In the genomic region with DNA sequence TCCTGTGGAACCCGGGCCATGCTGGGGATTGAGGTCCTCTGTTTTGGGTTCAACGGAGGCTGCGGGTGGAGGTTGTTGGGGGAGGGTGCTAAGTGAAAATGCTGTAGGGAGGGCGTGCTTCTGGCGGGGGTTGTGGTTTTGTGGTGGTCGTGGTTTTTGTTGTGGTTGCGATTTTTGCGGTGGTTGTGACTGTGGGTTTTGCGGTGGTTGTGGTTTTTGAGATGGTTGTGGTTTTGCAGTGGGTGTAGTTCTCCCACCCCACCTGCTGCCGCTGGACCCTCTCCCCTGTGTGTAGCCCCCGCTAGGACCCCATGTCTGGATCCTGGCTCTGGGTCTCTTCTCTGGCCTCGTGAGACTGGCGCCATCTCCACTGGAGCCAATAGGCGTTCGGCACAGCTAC, we compare ENCODE assay signal across 28 cellular contexts. TPM values are rescaled to one million over a fixed set of nuclear protein-coding genes. Genes with fewer than 3 reads are reported as not detected.
DNase-seq lines count a peak whose midpoint lies in the region; ATAC-seq and TF ChIP-seq lines count a peak whose summit lies in the region.
"Had no signal": no experiment of that assay in that cellular context is flagged by ENCODE, and none has a peak within 500 bp of the region (broad histone marks: within the 10 kb centered on the region; RNA-seq: fewer than 3 reads in every experiment).

No MANE protein-coding gene starts in this region.

- H3K4me3 Mint-ChIP-seq in activated CD8-positive, alpha-beta memory T cell treated with anti-CD3 and anti-CD28 coated beads, Interleukin-2, amount 10 ng/mL, durations not matched to agents 7 days and 5 days = peak overlapping the region; percentile 56
- H3K4me3 Mint-ChIP-seq in T-cell = no peak overlapping the region
- no peak overlapping the region for H3K4me3 Mint-ChIP-seq in activated T-helper 2 cell treated with anti-CD3 and anti-CD28 coated beads, Interferon-gamma antibody, Interleukin-2, Interleukin-4, amounts not matched to agents 10 μg/mL and 5 μg/mL and 100 μg/mL, durations not matched to agents 14 hours and 24 hours and 36 hours (ENCODE audit: low read depth)
- H3K4me3 Mint-ChIP-seq in natural killer cell treated with Interleukin-12 subunit alpha and Interleukin-12 subunit beta and Interleukin-15 and Interleukin-18, amount 100 ng/mL, for 72 hours = peak overlapping the region; percentile 41
- H3K4me3 Mint-ChIP-seq in CD14-positive monocyte = no peak overlapping the region
- H3K4me3 Mint-ChIP-seq: activated B cell treated with CpG ODN at 0.5 μM for 24 hours; dendritic cell treated with granulocyte-macrophage colony-stimulating factor and Interleukin-4, amounts not matched to agents 40 ng/mL and 50 ng/mL, for 4 days; GM23338; HFFc6; nephron had no signal

- POLR2A ChIA-PET in T-cell (lab: Charles Lee) = no interaction called here

- intact Hi-C loops in activated T-helper 2 cell treated with anti-CD3 and anti-CD28 coated beads, Interferon-gamma antibody, Interleukin-2, Interleukin-4, amounts not matched to agents 10 μg/mL and 5 μg/mL and 100 μg/mL, durations not matched to agents 14 hours and 24 hours and 36 hours (cut with micrococcal nuclease) = no loop called here
- intact Hi-C loops in CD14-positive monocyte (cut with micrococcal nuclease) = no loop called here

- no peaks in the 10 kb centered on the region for H3K9me3 Mint-ChIP-seq in activated CD8-positive, alpha-beta memory T cell treated with anti-CD3 and anti-CD28 coated beads, Interleukin-2, amount 10 ng/mL, durations not matched to agents 7 days and 5 days (ENCODE audit: low read depth)
- H3K9me3 Mint-ChIP-seq in T-cell (no peaks in the 10 kb centered on the region), CD14-positive monocyte (peaks cover 0 to 3% (median 2%) of the 10 kb centered on the region in 7 donors)
- H3K9me3 Mint-ChIP-seq in activated T-helper 2 cell treated with anti-CD3 and anti-CD28 coated beads, Interferon-gamma antibody, Interleukin-2, Interleukin-4, amounts not matched to agents 10 μg/mL and 5 μg/mL and 100 μg/mL, durations not matched to agents 14 hours and 24 hours and 36 hours = no peaks in the 10 kb centered on the region
- H3K9me3 Mint-ChIP-seq in natural killer cell treated with Interleukin-12 subunit alpha and Interleukin-12 subunit beta and Interleukin-15 and Interleukin-18, amount 100 ng/mL, for 72 hours = no peaks in the 10 kb centered on the region
- H3K9me3 Mint-ChIP-seq: activated B cell treated with CpG ODN at 0.5 μM for 24 hours; CD4-positive, alpha-beta memory T cell; dendritic cell treated with granulocyte-macrophage colony-stimulating factor and Interleukin-4, amounts not matched to agents 40 ng/mL and 50 ng/mL, for 4 days; GM23338; HFFc6; nephron had no signal

- H3K4me1 Mint-ChIP-seq in activated CD8-positive, alpha-beta memory T cell treated with anti-CD3 and anti-CD28 coated beads, Interleukin-2, amount 10 ng/mL, durations not matched to agents 7 days and 5 days = peaks cover 5% of the 10 kb centered on the region
- H3K4me1 Mint-ChIP-seq in T-cell = peaks cover 1 to 8% (median 2%) of the 10 kb centered on the region in 3 donors
- H3K4me1 Mint-ChIP-seq in activated T-helper 2 cell treated with anti-CD3 and anti-CD28 coated beads, Interferon-gamma antibody, Interleukin-2, Interleukin-4, amounts not matched to agents 10 μg/mL and 5 μg/mL and 100 μg/mL, durations not matched to agents 14 hours and 24 hours and 36 hours (ENCODE audit: low read depth) = no peaks in the 10 kb centered on the region
- H3K4me1 Mint-ChIP-seq in natural killer cell treated with Interleukin-12 subunit alpha and Interleukin-12 subunit beta and Interleukin-15 and Interleukin-18, amount 100 ng/mL, for 72 hours (ENCODE audit: low read depth in 2 of 2) = peaks cover 5 to 6% of the 10 kb centered on the region in 2 donors
- no peaks in the 10 kb centered on the region for H3K4me1 Mint-ChIP-seq in CD14-positive monocyte
- H3K4me1 Mint-ChIP-seq: activated B cell treated with CpG ODN at 0.5 μM for 24 hours, nephron had no signal

- CTCF ChIA-PET in activated CD8-positive, alpha-beta memory T cell treated with anti-CD3 and anti-CD28 coated beads, Interleukin-2, amount 10 ng/mL, durations not matched to agents 7 days and 5 days (lab: Charles Lee) = no interaction called here
- CTCF ChIA-PET in T-cell (lab: Charles Lee) = no interaction called here

- TF ChIP-seq CTCF in CD14-positive monocyte (IDR thresholded peaks at IDR 0.05) = no peak

- H3K27ac Mint-ChIP-seq in activated CD8-positive, alpha-beta memory T cell treated with anti-CD3 and anti-CD28 coated beads, Interleukin-2, amount 10 ng/mL, durations not matched to agents 7 days and 5 days = peak overlapping the region; percentile 88
- H3K27ac Mint-ChIP-seq in T-cell (peak overlapping the region; percentile 15 to 58), CD14-positive monocyte (no peak overlapping the region)
- H3K27ac Mint-ChIP-seq in activated T-helper 2 cell treated with anti-CD3 and anti-CD28 coated beads, Interferon-gamma antibody, Interleukin-2, Interleukin-4, amounts not matched to agents 10 μg/mL and 5 μg/mL and 100 μg/mL, durations not matched to agents 14 hours and 24 hours and 36 hours = peak overlapping the region; percentile 43
- H3K27ac Mint-ChIP-seq in natural killer cell treated with Interleukin-12 subunit alpha and Interleukin-12 subunit beta and Interleukin-15 and Interleukin-18, amount 100 ng/mL, for 72 hours = peak overlapping the region in 1 of 2 donors; percentile 81
- H3K27ac Mint-ChIP-seq: activated B cell treated with CpG ODN at 0.5 μM for 24 hours; dendritic cell treated with granulocyte-macrophage colony-stimulating factor and Interleukin-4, amounts not matched to agents 40 ng/mL and 50 ng/mL, for 4 days; GM23338; HFFc6; nephron had no signal

- no peak for DNase-seq in activated CD8-positive, alpha-beta memory T cell treated with anti-CD3 and anti-CD28 coated beads, Interleukin-2, amount 10 ng/mL, durations not matched to agents 7 days and 5 days
- DNase-seq in activated CD8-positive, alpha-beta memory T cell treated with anti-CD3 and anti-CD28 coated beads, Interleukin-2, amount 50 U/mL, for 4 hours = no peak
- DNase-seq in T-cell = no peak
- no peak for DNase-seq in activated T-helper 2 cell treated with anti-CD3 and anti-CD28 coated beads, Interferon-gamma antibody, Interleukin-2, Interleukin-4, amounts not matched to agents 10 μg/mL and 5 μg/mL and 100 μg/mL, durations not matched to agents 14 hours and 24 hours and 36 hours (ENCODE audit: low spot score)
- no peak for DNase-seq in natural killer cell treated with Interleukin-12 subunit alpha and Interleukin-12 subunit beta and Interleukin-15 and Interleukin-18, amount 100 ng/mL, for 72 hours (ENCODE audit: low spot score)
- DNase-seq in UCSD-AML1 (lab: John Stamatoyannopoulos, UW; ENCODE audit: unreplicated experiment) = no peak
- no peak for DNase-seq in central memory CD4-positive, alpha-beta T cell
- no peak for DNase-seq in CD14-positive monocyte (ENCODE audit: low spot score)
- DNase-seq: activated B cell treated with CpG ODN at 0.5 μM for 24 hours; activated CD8-positive, alpha-beta memory T cell treated with anti-CD3 and anti-CD28 coated beads for 24 hours; erythroblast; HFFc6; IMR-90; mammary epithelial cell; mucosa of descending colon; NCI-H1048; NCI-H1694 treated with DMSO at 0.1 percent for 48 hours; NCI-H446 treated with DMSO at 0.1 percent for 48 hours; ovary; retina; SIG-M5; tibial artery had no signal

- H3K27me3 Mint-ChIP-seq in activated CD8-positive, alpha-beta memory T cell treated with anti-CD3 and anti-CD28 coated beads, Interleukin-2, amount 10 ng/mL, durations not matched to agents 7 days and 5 days = peaks cover 31% of the 10 kb centered on the region
- H3K27me3 Mint-ChIP-seq in T-cell (peaks cover 19 to 64% of the 10 kb centered on the region in 2 donors), CD14-positive monocyte (ENCODE audit: low read depth in 3 of 3) (peaks cover 32 to 75% (median 41%) of the 10 kb centered on the region in 3 donors)
- peaks cover 11% of the 10 kb centered on the region for H3K27me3 Mint-ChIP-seq in activated T-helper 2 cell treated with anti-CD3 and anti-CD28 coated beads, Interferon-gamma antibody, Interleukin-2, Interleukin-4, amounts not matched to agents 10 μg/mL and 5 μg/mL and 100 μg/mL, durations not matched to agents 14 hours and 24 hours and 36 hours (ENCODE audit: low read depth)
- peaks cover 0 to 20% of the 10 kb centered on the region in 2 donors for H3K27me3 Mint-ChIP-seq in natural killer cell treated with Interleukin-12 subunit alpha and Interleukin-12 subunit beta and Interleukin-15 and Interleukin-18, amount 100 ng/mL, for 72 hours

- H3K36me3 Mint-ChIP-seq in activated CD8-positive, alpha-beta memory T cell treated with anti-CD3 and anti-CD28 coated beads, Interleukin-2, amount 10 ng/mL, durations not matched to agents 7 days and 5 days = peaks cover 4% of the 10 kb centered on the region
- H3K36me3 Mint-ChIP-seq in T-cell = no peaks in the 10 kb centered on the region
- no peaks in the 10 kb centered on the region for H3K36me3 Mint-ChIP-seq in activated T-helper 2 cell treated with anti-CD3 and anti-CD28 coated beads, Interferon-gamma antibody, Interleukin-2, Interleukin-4, amounts not matched to agents 10 μg/mL and 5 μg/mL and 100 μg/mL, durations not matched to agents 14 hours and 24 hours and 36 hours (ENCODE audit: low read depth)
- H3K36me3 Mint-ChIP-seq in natural killer cell treated with Interleukin-12 subunit alpha and Interleukin-12 subunit beta and Interleukin-15 and Interleukin-18, amount 100 ng/mL, for 72 hours = no peaks in the 10 kb centered on the region
- H3K36me3 Mint-ChIP-seq in CD14-positive monocyte = no peaks in the 10 kb centered on the region
- H3K36me3 Mint-ChIP-seq: CD4-positive, alpha-beta memory T cell had no signal

- no peak for ATAC-seq in activated CD8-positive, alpha-beta memory T cell treated with anti-CD3 and anti-CD28 coated beads, Interleukin-2, amount 10 ng/mL, durations not matched to agents 7 days and 5 days
- no peak for ATAC-seq in T-cell (replicated peaks in 1 of 4)
- no peak for ATAC-seq in natural killer cell treated with Interleukin-12 subunit alpha and Interleukin-12 subunit beta and Interleukin-15 and Interleukin-18, amount 100 ng/mL, for 72 hours
- ATAC-seq: GM23338, mucosa of descending colon had no signal

RNA-seq across cellular contexts. Expression of a gene that starts 4.9 kb away (rescaled TPM):
- total RNA-seq in activated CD8-positive, alpha-beta memory T cell treated with anti-CD3 and anti-CD28 coated beads, Interleukin-2, amount 10 ng/mL, durations not matched to agents 7 days and 5 days = not detected
- not detected for total RNA-seq in T-cell
- not detected in 2 replicates for total RNA-seq in activated T-helper 2 cell treated with anti-CD3 and anti-CD28 coated beads, Interferon-gamma antibody, Interleukin-2, Interleukin-4, amounts not matched to agents 10 μg/mL and 5 μg/mL and 100 μg/mL, durations not matched to agents 14 hours and 24 hours and 36 hours
- total RNA-seq in natural killer cell treated with Interleukin-12 subunit alpha and Interleukin-12 subunit beta and Interleukin-15 and Interleukin-18, amount 100 ng/mL, for 72 hours = not detected
- polyA plus RNA-seq in CD14-positive monocyte = not detected
- total RNA-seq: activated B cell treated with CpG ODN at 0.5 μM for 24 hours; CD4-positive, alpha-beta memory T cell; HFFc6; IMR-90; mammary epithelial cell; mucosa of descending colon; ovary had no signal
- polyA plus RNA-seq: CD4-positive, alpha-beta memory T cell; IMR-90; mammary epithelial cell; ovary had no signal

RNA-seq across cellular contexts. Expression of a gene that starts 28.4 kb away (rescaled TPM):
- total RNA-seq in activated CD8-positive, alpha-beta memory T cell treated with anti-CD3 and anti-CD28 coated beads, Interleukin-2, amount 10 ng/mL, durations not matched to agents 7 days and 5 days = not detected
- total RNA-seq in T-cell = not detected
- total RNA-seq in activated T-helper 2 cell treated with anti-CD3 and anti-CD28 coated beads, Interferon-gamma antibody, Interleukin-2, Interleukin-4, amounts not matched to agents 10 μg/mL and 5 μg/mL and 100 μg/mL, durations not matched to agents 14 hours and 24 hours and 36 hours = not detected in 2 replicates
- not detected for total RNA-seq in natural killer cell treated with Interleukin-12 subunit alpha and Interleukin-12 subunit beta and Interleukin-15 and Interleukin-18, amount 100 ng/mL, for 72 hours
- polyA plus RNA-seq in CD14-positive monocyte = not detected
- total RNA-seq: activated B cell treated with CpG ODN at 0.5 μM for 24 hours; CD4-positive, alpha-beta memory T cell; GM23338; HFFc6; IMR-90; mammary epithelial cell; mucosa of descending colon; vagina had no signal
- polyA plus RNA-seq: A549; CD4-positive, alpha-beta memory T cell; GM23338; IMR-90; mammary epithelial cell; ovary had no signal

Comparison
In these comparisons a context has a peak if more than half of its experiments do, and no peak if none do; other contexts are left out.
1. H3K27ac Mint-ChIP-seq: peak in activated CD8-positive, alpha-beta memory T cell treated with anti-CD3 and anti-CD28 coated beads, Interleukin-2, amount 10 ng/mL, durations not matched to agents 7 days and 5 days (single experiment), T-cell (2 of 2) and activated T-helper 2 cell treated with anti-CD3 and anti-CD28 coated beads, Interferon-gamma antibody, Interleukin-2, Interleukin-4, amounts not matched to agents 10 μg/mL and 5 μg/mL and 100 μg/mL, durations not matched to agents 14 hours and 24 hours and 36 hours (single experiment); none in CD14-positive monocyte (0 of 7).
2. H3K4me3 Mint-ChIP-seq: peak in activated CD8-positive, alpha-beta memory T cell treated with anti-CD3 and anti-CD28 coated beads, Interleukin-2, amount 10 ng/mL, durations not matched to agents 7 days and 5 days (single experiment) and natural killer cell treated with Interleukin-12 subunit alpha and Interleukin-12 subunit beta and Interleukin-15 and Interleukin-18, amount 100 ng/mL, for 72 hours (single experiment); none in T-cell (0 of 3), activated T-helper 2 cell treated with anti-CD3 and anti-CD28 coated beads, Interferon-gamma antibody, Interleukin-2, Interleukin-4, amounts not matched to agents 10 μg/mL and 5 μg/mL and 100 μg/mL, durations not matched to agents 14 hours and 24 hours and 36 hours (single experiment) and CD14-positive monocyte (0 of 2).